ENCODE assay signal across 20 cellular contexts in the genomic region with DNA sequence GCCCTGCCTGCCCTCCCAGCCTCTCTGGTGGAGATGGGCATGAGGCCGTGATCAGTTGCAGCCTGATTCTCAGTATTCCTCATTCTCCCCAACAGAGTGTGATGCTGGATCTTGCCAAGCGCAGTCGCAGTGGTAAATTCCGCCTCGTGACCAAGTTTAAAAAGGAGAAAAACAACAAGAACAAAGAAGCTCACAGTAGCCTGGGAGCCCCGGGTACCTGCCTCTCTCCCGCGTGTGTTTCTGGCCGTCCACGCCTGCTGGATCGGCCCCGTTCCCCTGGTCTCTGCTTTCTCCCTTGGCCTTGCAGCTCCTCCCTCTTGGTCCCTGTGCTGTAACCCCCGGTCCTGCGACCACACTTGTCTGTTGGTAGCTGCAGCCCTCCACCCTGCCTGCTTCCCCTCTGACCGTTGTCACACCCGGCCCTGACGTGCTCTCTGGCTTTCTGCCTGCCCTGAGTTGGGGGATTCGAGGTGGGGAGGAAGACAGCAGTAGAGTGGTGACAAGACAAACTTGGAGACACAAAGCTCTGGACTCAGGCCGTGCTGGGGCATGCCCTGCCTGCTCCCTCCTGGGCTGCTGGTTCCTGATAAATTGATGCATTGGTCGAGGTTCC.
DNase-seq lines count a peak whose midpoint lies in the region; ATAC-seq, FAIRE-seq and TF ChIP-seq lines count a peak whose summit lies in the region.
"Had no signal": no experiment of that assay in that cellular context is flagged by ENCODE, and none has a peak within 500 bp of the region (broad histone marks: within the 10 kb centered on the region; RNA-seq: fewer than 3 reads in every experiment).

No MANE protein-coding gene starts in this region.

- FAIRE-seq in kidney (lab: Jason Lieb, UNC) (no peak), D721Med (lab: Jason Lieb, UNC) (no peak)
- FAIRE-seq: GM12892 had no signal

- H3K27ac ChIP-seq in Peyer's patch, result no peak overlapping the region
- no peak overlapping the region for H3K27ac ChIP-seq in kidney (ENCODE audit: low read depth in 2 of 2, low read length in 2 of 2)
- H3K27ac ChIP-seq: thoracic aorta had no signal

- ATAC-seq in HG02763 (IDR thresholded peaks at IDR 0.05; ENCODE audit: unreplicated experiment), result no peak
- ATAC-seq: naive thymus-derived CD8-positive, alpha-beta T cell had no signal

- H3K9ac ChIP-seq in kidney (ENCODE audit: low read length in 2 of 2), result no peak overlapping the region

- peaks cover 0 to 5% (median 0%) of the 10 kb centered on the region in 4 donors for H3K4me1 ChIP-seq in Peyer's patch
- no peaks in the 10 kb centered on the region for H3K4me1 ChIP-seq in kidney (ENCODE audit: control insufficient read depth in 1 of 2, insufficient read depth in 1 of 2, low read depth in 1 of 2, low read length in 2 of 2)

- intact Hi-C loops in kidney (cut with DNase I) (no loop called here), posterior cingulate gyrus (cut with DNase I) (no loop called here)

- H3K4me3 ChIP-seq in Peyer's patch, result no peak overlapping the region
- H3K4me3 ChIP-seq in kidney (ENCODE audit: low read length in 2 of 2), result no peak overlapping the region
- H3K4me3 ChIP-seq: lung, MG63, thoracic aorta had no signal

- TF ChIP-seq CTCF in Peyer's patch (IDR thresholded peaks at IDR 0.05), result no peak
- no peak for TF ChIP-seq CTCF in kidney (IDR thresholded peaks at IDR 0.05; ENCODE audit: borderline replicate concordance, extremely low read depth, insufficient read depth)
- no peak for TF ChIP-seq CTCF in D721Med (IDR thresholded peaks at IDR 0.05; ENCODE audit: insufficient read depth, missing control alignments)

- H3K9me3 ChIP-seq in Peyer's patch, result no peaks in the 10 kb centered on the region
- no peaks in the 10 kb centered on the region for H3K9me3 ChIP-seq in kidney (ENCODE audit: control insufficient read depth in 1 of 2, low read length in 2 of 2)
- H3K9me3 ChIP-seq: MG63, thoracic aorta had no signal

- no peak for TF ChIP-seq POLR2A in Peyer's patch (IDR thresholded peaks at IDR 0.05)

- DNase-seq in Ammon's horn (ENCODE audit: low spot score) (peak; percentile 77), Peyer's patch (peak in 2 of 3 donors; percentile 31 to 39), kidney (peak; percentile 46), posterior cingulate gyrus (peak in 7 of 10 donors; percentile 6 to 92 (median 61)), NCI-H1436 (lab: John Stamatoyannopoulos, UW) (no peak), D721Med (ENCODE audit: insufficient read length, low spot score) (no peak)
- no peak for DNase-seq in activated CD4-positive, alpha-beta T cell treated with anti-CD3 and anti-CD28 coated beads for 4 hours
- DNase-seq: activated B cell treated with CpG ODN at 0.5 μM for 24 hours, activated gamma-delta T cell treated with Interleukin-2 at 50 U/mL for 16 hours, cortex of kidney, foreskin melanocyte, GDM1, MG63, NCI-H1694, T-helper 2 cell had no signal

- H3K36me3 ChIP-seq in Peyer's patch, result peaks cover 0 to 92% (median 0%) of the 10 kb centered on the region in 3 donors
- H3K36me3 ChIP-seq in kidney (ENCODE audit: control insufficient read depth in 1 of 2, insufficient read depth in 2 of 2, low read length in 2 of 2), result peaks cover 7% of the 10 kb centered on the region in 2 donors

- no peaks in the 10 kb centered on the region for H3K27me3 ChIP-seq in Peyer's patch
- H3K27me3 ChIP-seq: MG63 had no signal

Comparison
In these comparisons a context has a peak if more than half of its experiments do, and no peak if none do; other contexts are left out.
1. DNase-seq: peak in Ammon's horn (single experiment), Peyer's patch (2 of 3), kidney (single experiment) and posterior cingulate gyrus (7 of 10); none in activated CD4-positive, alpha-beta T cell treated with anti-CD3 and anti-CD28 coated beads for 4 hours (0 of 2), NCI-H1436 (single experiment) and D721Med (single experiment).